In genomic region chr19:11196406-11197287, GRCh38 we compare ENCODE assay signal across 8 cellular contexts. TPM values are rescaled to one million over a fixed set of nuclear protein-coding genes. Genes with fewer than 3 reads are reported as not detected.
A peak's percentile ranks its signal among the peaks of the same experiment; 100 is the strongest.
DNase-seq lines count a peak whose midpoint lies in the region; ATAC-seq, FAIRE-seq and TF ChIP-seq lines count a peak whose summit lies in the region.

No MANE protein-coding gene starts in this region.

- peak; percentile 10 for ATAC-seq in stimulated activated naive CD8-positive, alpha-beta T cell treated with anti-CD3 and anti-CD28 coated beads, Interleukin-15, amount 100 ng/mL, for 72 hours
- no peak for ATAC-seq in GM21390 (IDR thresholded peaks at IDR 0.05; ENCODE audit: unreplicated experiment)
- no peak for ATAC-seq in HG03354 (IDR thresholded peaks at IDR 0.05; ENCODE audit: poor library complexity, severe bottlenecking, unreplicated experiment)

- peak overlapping the region; percentile 20 to 90 (median 67) for H3K4me3 Mint-ChIP-seq in CD8-positive, alpha-beta memory T cell
- H3K4me3 Mint-ChIP-seq in IgD-negative memory B cell (peak overlapping the region; percentile 62 to 66 (median 64)), brain (peak overlapping the region; percentile 85 to 91 (median 87))
- H3K4me3 Mint-ChIP-seq in stimulated activated naive CD8-positive, alpha-beta T cell treated with anti-CD3 and anti-CD28 coated beads, Interleukin-15, amount 100 ng/mL, for 72 hours, result peak overlapping the region; percentile 73 to 79

- H3K27ac ChIP-seq in CD8-positive, alpha-beta memory T cell (ENCODE audit: low read depth, low read length), result peak overlapping the region; percentile 24
- no peak overlapping the region for H3K27ac ChIP-seq in keratinocyte (ENCODE audit: control insufficient read depth, insufficient read depth, low read length)

- H3K9me3 Mint-ChIP-seq in CD8-positive, alpha-beta memory T cell, result no peaks in the 10 kb centered on the region
- H3K9me3 Mint-ChIP-seq in IgD-negative memory B cell (no peaks in the 10 kb centered on the region), brain (peaks cover 0 to 3% (median 0%) of the 10 kb centered on the region in 5 experiments)
- H3K9me3 Mint-ChIP-seq in stimulated activated naive CD8-positive, alpha-beta T cell treated with anti-CD3 and anti-CD28 coated beads, Interleukin-15, amount 100 ng/mL, for 72 hours, result no peaks in the 10 kb centered on the region

- H3K79me2 ChIP-seq in keratinocyte (ENCODE audit: control insufficient read depth, insufficient read depth, low read length), result no peaks in the 10 kb centered on the region

- H3K9ac ChIP-seq in keratinocyte (ENCODE audit: control insufficient read depth, extremely low read depth, insufficient read depth, low read length), result peak overlapping the region; percentile 60

- no peak for DNase-seq in CD8-positive, alpha-beta memory T cell
- DNase-seq in keratinocyte (ENCODE audit: low read depth, low spot score), result no peak
- DNase-seq in stimulated activated naive CD8-positive, alpha-beta T cell treated with anti-CD3 and anti-CD28 coated beads, Interleukin-15, amount 100 ng/mL, for 72 hours, result no peak
- DNase-seq in stimulated activated CD8-positive, alpha-beta memory T cell treated with anti-CD3 and anti-CD28 coated beads, Interleukin-4, amount 100 ng/mL, for 48 hours, result no peak

- peaks cover 9% of the 10 kb centered on the region for H3K4me1 ChIP-seq in CD8-positive, alpha-beta memory T cell (ENCODE audit: insufficient read depth, low read length)
- H3K4me1 ChIP-seq in keratinocyte (ENCODE audit: control insufficient read depth, extremely low read depth, insufficient read depth, low read length), result no peaks in the 10 kb centered on the region

- peak overlapping the region; percentile 90 for H3K4me2 ChIP-seq in keratinocyte (ENCODE audit: control insufficient read depth, extremely low read depth, insufficient read depth, low read depth, low read length)

- POLR2A ChIA-PET in CD8-positive, alpha-beta memory T cell (lab: Charles Lee), result no interaction called here

- peak overlapping the region in 3 of 8 donors; percentile 58 to 78 (median 60) for H3K27ac Mint-ChIP-seq in CD8-positive, alpha-beta memory T cell
- H3K27ac Mint-ChIP-seq in IgD-negative memory B cell (peak overlapping the region in 1 of 3 donors; percentile 65), brain (peak overlapping the region in 4 of 5 experiments; percentile 54 to 85 (median 63))
- H3K27ac Mint-ChIP-seq in stimulated activated naive CD8-positive, alpha-beta T cell treated with anti-CD3 and anti-CD28 coated beads, Interleukin-15, amount 100 ng/mL, for 72 hours, result no peak overlapping the region

- TF ChIP-seq CTCF in brain (conservative IDR thresholded peaks at IDR 0.05) (no peak), keratinocyte (optimal IDR thresholded peaks at IDR 0.05 in 1 of 3, IDR thresholded peaks at IDR 0.05 in 1 of 3, conservative IDR thresholded peaks at IDR 0.05 in 1 of 3; ENCODE audit: extremely low read depth in 1 of 3, insufficient read depth in 2 of 3, low read length in 3 of 3) (no peak)

- peak overlapping the region; percentile 90 for H2AFZ ChIP-seq in keratinocyte (ENCODE audit: control insufficient read depth, low read length)

- peaks cover 10 to 11% of the 10 kb centered on the region in 2 donors for H3K27me3 Mint-ChIP-seq in CD8-positive, alpha-beta memory T cell
- H3K27me3 Mint-ChIP-seq in IgD-negative memory B cell, result peaks cover 27% of the 10 kb centered on the region
- H3K27me3 Mint-ChIP-seq in brain, result peaks cover 3% of the 10 kb centered on the region
- peaks cover 23% of the 10 kb centered on the region for H3K27me3 Mint-ChIP-seq in stimulated activated naive CD8-positive, alpha-beta T cell treated with anti-CD3 and anti-CD28 coated beads, Interleukin-15, amount 100 ng/mL, for 72 hours

- no peaks in the 10 kb centered on the region for H3K9me3 ChIP-seq in CD8-positive, alpha-beta memory T cell (ENCODE audit: low read length)
- H3K9me3 ChIP-seq in keratinocyte (ENCODE audit: control insufficient read depth, low read depth, low read length), result no peaks in the 10 kb centered on the region

- dilution Hi-C loops in keratinocyte (cut with MboI; ENCODE audit: extremely low pct_ligation_motif_present, low sequenced_read_pairs), result no loop called here

- H3K27me3 ChIP-seq in CD8-positive, alpha-beta memory T cell (ENCODE audit: insufficient read depth, low read length, poor library complexity, severe bottlenecking), result no peaks in the 10 kb centered on the region
- no peaks in the 10 kb centered on the region for H3K27me3 ChIP-seq in keratinocyte (ENCODE audit: control insufficient read depth, extremely low read depth, insufficient read depth, low read length)

- H4K20me1 ChIP-seq in keratinocyte (ENCODE audit: control insufficient read depth, extremely low read depth, insufficient read depth, low read length), result no peaks in the 10 kb centered on the region

- no peaks in the 10 kb centered on the region for H3K36me3 Mint-ChIP-seq in CD8-positive, alpha-beta memory T cell
- no peaks in the 10 kb centered on the region for H3K36me3 Mint-ChIP-seq in IgD-negative memory B cell
- peaks cover 2% of the 10 kb centered on the region for H3K36me3 Mint-ChIP-seq in brain

- CTCF ChIA-PET in CD8-positive, alpha-beta memory T cell (lab: Charles Lee), result interaction anchor here (0.6 kb wide), 1 partner anchor 9 kb away, joined by 3 read pairs; no protein-coding TSS in a partner anchor

- FAIRE-seq in keratinocyte (lab: Jason Lieb, UNC), result no peak

- peaks cover 0 to 16% (median 0%) of the 10 kb centered on the region in 3 donors for H3K4me1 Mint-ChIP-seq in CD8-positive, alpha-beta memory T cell
- H3K4me1 Mint-ChIP-seq in IgD-negative memory B cell, result peaks cover 0 to 5% (median 4%) of the 10 kb centered on the region in 3 donors
- peaks cover 11% of the 10 kb centered on the region for H3K4me1 Mint-ChIP-seq in brain
- peaks cover 23% of the 10 kb centered on the region for H3K4me1 Mint-ChIP-seq in stimulated activated naive CD8-positive, alpha-beta T cell treated with anti-CD3 and anti-CD28 coated beads, Interleukin-15, amount 100 ng/mL, for 72 hours

- H3K36me3 ChIP-seq in CD8-positive, alpha-beta memory T cell (ENCODE audit: insufficient read depth, low read length), result no peaks in the 10 kb centered on the region
- H3K36me3 ChIP-seq in keratinocyte (ENCODE audit: control insufficient read depth in 2 of 2, extremely low read depth in 1 of 2, insufficient read depth in 2 of 2, low read length in 2 of 2), result peaks cover 3% of the 10 kb centered on the region in 2 experiments

- no peaks in the 10 kb centered on the region for H3K9me1 ChIP-seq in keratinocyte (ENCODE audit: control insufficient read depth, extremely low read depth, insufficient read depth, low read length)

- H3K4me3 ChIP-seq in CD8-positive, alpha-beta memory T cell (ENCODE audit: low read length), result peak overlapping the region; percentile 54
- peak overlapping the region; percentile 58 to 74 (median 59) for H3K4me3 ChIP-seq in keratinocyte (ENCODE audit: control insufficient read depth in 2 of 3, extremely low read depth in 1 of 3, insufficient read depth in 2 of 3, low read depth in 1 of 3, low read length in 3 of 3)

RNA-seq across cellular contexts. Expression of gene KANK2, which starts 0.7 kb away (rescaled TPM):
- 1 to 10 TPM; 2.0 to 2.3 TPM for total RNA-seq in CD8-positive, alpha-beta memory T cell
- 0.16 TPM for polyA plus RNA-seq in CD8-positive, alpha-beta memory T cell
- not detected for polyA plus RNA-seq in IgD-negative memory B cell
- polyA plus RNA-seq in brain (ENCODE audit: insufficient read depth, low read depth, low replicate concordance), result 34.0 TPM
- 2.8 to 3.9 TPM (median 3.6 TPM) in 3 replicates for polyA plus RNA-seq in keratinocyte
- polyA plus RNA-seq in keratinocyte (2011; ENCODE audit: low read depth), result 11.8 TPM
- polyA plus RNA-seq in keratinocyte (2011; cell fraction: cytosol; rRNA removed), result 2.9 and 5.5 TPM in 2 replicates
- polyA plus RNA-seq in keratinocyte (2011; cell fraction: nucleus; rRNA removed), result 11.8 and 11.9 TPM in 2 replicates
- polyA plus RNA-seq in keratinocyte (2012; ENCODE audit: low replicate concordance), result 8.8 and 11.5 TPM in 2 replicates
- polyA minus RNA-seq in keratinocyte, result 4.7 to 25.2 TPM (median 7.5 TPM) in 3 replicates
- 10.4 TPM for polyA minus RNA-seq in keratinocyte (2011; cell fraction: cytosol; rRNA and poly(A)+ RNA removed)
- 12.5 and 12.7 TPM in 2 replicates for polyA minus RNA-seq in keratinocyte (2011; cell fraction: nucleus; rRNA and poly(A)+ RNA removed)

RNA-seq across cellular contexts. Expression of gene SPC24, which starts 41.1 kb away (rescaled TPM):
- total RNA-seq in CD8-positive, alpha-beta memory T cell, result 10 to 100 TPM; 35.3 to 37.2 TPM
- polyA plus RNA-seq in CD8-positive, alpha-beta memory T cell, result not detected
- polyA plus RNA-seq in IgD-negative memory B cell, result not detected
- polyA plus RNA-seq in brain (ENCODE audit: insufficient read depth, low read depth, low replicate concordance), result 15.0 TPM
- 1.8 to 8.0 TPM (median 6.4 TPM) in 3 replicates for polyA plus RNA-seq in keratinocyte
- polyA plus RNA-seq in keratinocyte (2011; ENCODE audit: low read depth), result 0.44 TPM
- polyA plus RNA-seq in keratinocyte (2011; cell fraction: cytosol; rRNA removed), result 1.1 and 2.1 TPM in 2 replicates
- 0.99 and 1.8 TPM in 2 replicates for polyA plus RNA-seq in keratinocyte (2011; cell fraction: nucleus; rRNA removed)
- polyA plus RNA-seq in keratinocyte (2012; ENCODE audit: low replicate concordance), result 0.11 and 8.6 TPM in 2 replicates
- polyA minus RNA-seq in keratinocyte, result 4.6 to 20.9 TPM (median 14.5 TPM) in 3 replicates
- 20.9 TPM for polyA minus RNA-seq in keratinocyte (2011; cell fraction: cytosol; rRNA and poly(A)+ RNA removed)
- 3.0 and 3.3 TPM in 2 replicates for polyA minus RNA-seq in keratinocyte (2011; cell fraction: nucleus; rRNA and poly(A)+ RNA removed)

RNA-seq across cellular contexts. Expression of gene ANGPTL8, which starts 42.8 kb away (rescaled TPM):
- total RNA-seq in CD8-positive, alpha-beta memory T cell, result not detected
- not detected for polyA plus RNA-seq in CD8-positive, alpha-beta memory T cell
- not detected for polyA plus RNA-seq in IgD-negative memory B cell
- 1.1 TPM for polyA plus RNA-seq in brain (ENCODE audit: insufficient read depth, low read depth, low replicate concordance)
- polyA plus RNA-seq in keratinocyte, result 0.18 TPM in 1 of 3 replicates, not detected in the others
- not detected for polyA plus RNA-seq in keratinocyte (2011; ENCODE audit: low read depth)
- polyA plus RNA-seq in keratinocyte (2011; cell fraction: cytosol; rRNA removed), result not detected in 2 replicates
- polyA plus RNA-seq in keratinocyte (2011; cell fraction: nucleus; rRNA removed), result not detected in 2 replicates
- not detected in 2 replicates for polyA plus RNA-seq in keratinocyte (2012; ENCODE audit: low replicate concordance)
- not detected in 3 replicates for polyA minus RNA-seq in keratinocyte
- polyA minus RNA-seq in keratinocyte (2011; cell fraction: cytosol; rRNA and poly(A)+ RNA removed), result not detected
- not detected in 2 replicates for polyA minus RNA-seq in keratinocyte (2011; cell fraction: nucleus; rRNA and poly(A)+ RNA removed)

Comparison
In these comparisons a context has a peak if more than half of its experiments do, and no peak if none do; other contexts are left out.
1. H3K27ac Mint-ChIP-seq: peak in brain (4 of 5); none in stimulated activated naive CD8-positive, alpha-beta T cell treated with anti-CD3 and anti-CD28 coated beads, Interleukin-15, amount 100 ng/mL, for 72 hours (0 of 2).
2. Peak in every context shown above with its lines, with median percentiles within 50 percentile points of each other: H3K4me3 Mint-ChIP-seq.